Comparison of ENCODE assay signal across 8 cellular contexts in genomic region chr19:6737873-6738725, GRCh38. TPM values are rescaled to one million over a fixed set of nuclear protein-coding genes. Genes with fewer than 3 reads are reported as not detected.
DNase-seq lines count a peak whose midpoint lies in the region; ATAC-seq and TF ChIP-seq lines count a peak whose summit lies in the region.

No MANE protein-coding gene starts in this region.

- peak; percentile 10 for ATAC-seq in CD4-positive, alpha-beta T cell (ENCODE audit: poor library complexity)
- ATAC-seq in lung (ENCODE audit: insufficient read depth, low FRiP score) (peak; percentile 28), GM19351 (IDR thresholded peaks at IDR 0.05; ENCODE audit: unreplicated experiment) (no peak)

- H4K20me1 ChIP-seq in GM23248 (ENCODE audit: insufficient read depth): no peaks in the 10 kb centered on the region

- 5 to 9% methylated on average over 11 of the region's 11 CpGs for WGBS in GM23248 (ENCODE audit: low coverage in 1 of 2, low lambda C conversion rate in 2 of 2, missing lambda C conversion rate in 2 of 2), 2 experiments
- 14 to 19% methylated on average over 11 of the region's 11 CpGs for WGBS in lung, 2 donors

- H3K36me3 ChIP-seq in GM23248 (ENCODE audit: low read depth): no peaks in the 10 kb centered on the region
- peaks cover 0 to 9% of the 10 kb centered on the region in 2 donors for H3K36me3 ChIP-seq in lung (ENCODE audit: control insufficient read depth in 2 of 2, insufficient read depth in 2 of 2, low read length in 2 of 2)

- H3K9me2 ChIP-seq in GM23248 (ENCODE audit: insufficient read depth): no peaks in the 10 kb centered on the region

- peak overlapping the region; percentile 85 for H3K27ac Mint-ChIP-seq in CD4-positive, alpha-beta T cell
- H3K27ac Mint-ChIP-seq in activated CD4-positive, alpha-beta T cell treated with anti-CD3 and anti-CD28 coated beads, Interleukin-2, amount 10 ng/mL, durations not matched to agents 7 days and 5 days: peak overlapping the region; percentile 99

- H3K4me3 Mint-ChIP-seq in CD4-positive, alpha-beta T cell: peak overlapping the region; percentile 97
- peak overlapping the region; percentile 95 for H3K4me3 Mint-ChIP-seq in activated CD4-positive, alpha-beta T cell treated with anti-CD3 and anti-CD28 coated beads, Interleukin-2, amount 10 ng/mL, durations not matched to agents 7 days and 5 days

- CTCF ChIA-PET in CD4-positive, alpha-beta T cell (lab: Charles Lee): interaction anchor here (1.0 to 3.6 kb wide), 15 partner anchors 15 to 221 kb away, joined by 3 to 45 read pairs (median 4); partner anchors contain the start of genes SH2D3A and VAV1
- CTCF ChIA-PET in activated CD4-positive, alpha-beta T cell treated with anti-CD3 and anti-CD28 coated beads, Interleukin-2, amount 10 ng/mL, durations not matched to agents 7 days and 5 days (lab: Charles Lee): interaction anchor here (0.6 to 2.7 kb wide), 35 partner anchors 10 to 246 kb away, joined by 3 to 55 read pairs (median 3); partner anchors contain the start of gene C3

- H3K4me1 ChIP-seq in GM23248 (ENCODE audit: insufficient read depth) (peaks cover 29% of the 10 kb centered on the region), lung (ENCODE audit: control insufficient read depth in 2 of 2, insufficient read depth in 2 of 2, low read length in 2 of 2) (peaks cover 0 to 11% of the 10 kb centered on the region in 2 donors)

- H3K79me2 ChIP-seq in GM23248 (ENCODE audit: insufficient read depth): peaks cover 46% of the 10 kb centered on the region

- H3K9ac ChIP-seq in GM23248: peak overlapping the region; percentile 74

- in situ Hi-C loops in GM23248 (cut with MboI): no loop called here

- H3K9me3 ChIP-seq in CD4-positive, alpha-beta T cell (ENCODE audit: control insufficient read depth, low read length): no peaks in the 10 kb centered on the region
- no peaks in the 10 kb centered on the region for H3K9me3 ChIP-seq in GM23248 (ENCODE audit: low read depth)
- H3K9me3 ChIP-seq in lung (ENCODE audit: control insufficient read depth in 2 of 2, insufficient read depth in 1 of 2, low read length in 1 of 2): no peaks in the 10 kb centered on the region

- POLR2A ChIA-PET in CD4-positive, alpha-beta T cell (lab: Charles Lee): interaction anchor here (0.6 to 4.4 kb wide), 28 partner anchors 9 to 891 kb away, joined by 3 to 44 read pairs (median 4); partner anchors contain the start of genes KHSRP, PET100, SH2D3A and TNFSF14
- POLR2A ChIA-PET in activated CD4-positive, alpha-beta T cell treated with anti-CD3 and anti-CD28 coated beads, Interleukin-2, amount 10 ng/mL, durations not matched to agents 7 days and 5 days (lab: Charles Lee): interaction anchor here (0.7 to 1.1 kb wide), 4 partner anchors 43 to 221 kb away, joined by 3 to 6 read pairs (median 4); no protein-coding TSS in a partner anchor

- H2AFZ ChIP-seq in GM23248: peak overlapping the region; percentile 98

- intact Hi-C loops in CD4-positive, alpha-beta T cell (cut with DNase I, micrococcal nuclease): loop anchor here (1.0 to 5.0 kb wide), 11 partner anchors 15 to 794 kb away; partner anchors contain the start of genes ALKBH7 (in 1 of the 2), CRB3 (in 1 of the 2) and SH2D3A (in 1 of the 2)

- H3K27me3 ChIP-seq in CD4-positive, alpha-beta T cell (ENCODE audit: control insufficient read depth, insufficient read depth, low read length): no peaks in the 10 kb centered on the region
- H3K27me3 ChIP-seq in GM23248 (replicated peaks; ENCODE audit: insufficient read depth): no peaks in the 10 kb centered on the region
- H3K27me3 ChIP-seq in lung (ENCODE audit: control insufficient read depth, insufficient read depth): no peaks in the 10 kb centered on the region

- peak overlapping the region; percentile 92 for H3K4me2 ChIP-seq in GM23248 (ENCODE audit: unreplicated experiment)

- DNase-seq in CD4-positive, alpha-beta T cell: peak; percentile 52 to 75 (median 68)
- DNase-seq in GM23248: peak; percentile 92
- DNase-seq in NCI-H69 (lab: John Stamatoyannopoulos, UW): peak; percentile 51
- peak; percentile 84 for DNase-seq in activated CD4-positive, alpha-beta T cell treated with anti-CD3 and anti-CD28 coated beads, Interleukin-2, amount 10 ng/mL, durations not matched to agents 7 days and 5 days
- peak; percentile 87 for DNase-seq in dermis blood vessel endothelial cell
- peak; percentile 75 for DNase-seq in lung (ENCODE audit: low spot score)
- peak; percentile 63 to 66 (median 64) for DNase-seq in stimulated activated CD4-positive, alpha-beta T cell treated with anti-CD3 and anti-CD28 coated beads, TNF-alpha, amount 100 ng/mL, for 4 hours (ENCODE audit: low read depth in 3 of 3)

- H3K4me3 ChIP-seq in GM23248 (peak overlapping the region; percentile 27), lung (no peak overlapping the region)

- peak overlapping the region; percentile 72 for H3K27ac ChIP-seq in CD4-positive, alpha-beta T cell (ENCODE audit: low read depth, low read length)
- H3K27ac ChIP-seq in GM23248: peak overlapping the region; percentile 74
- peak overlapping the region; percentile 85 to 88 for H3K27ac ChIP-seq in lung (ENCODE audit: low read depth in 1 of 2, low read length in 1 of 2)

- peaks cover 18% of the 10 kb centered on the region for H3K36me3 Mint-ChIP-seq in CD4-positive, alpha-beta T cell (ENCODE audit: low read depth)
- H3K36me3 Mint-ChIP-seq in activated CD4-positive, alpha-beta T cell treated with anti-CD3 and anti-CD28 coated beads, Interleukin-2, amount 10 ng/mL, durations not matched to agents 7 days and 5 days (ENCODE audit: low read depth): peaks cover 5% of the 10 kb centered on the region

- peaks cover 26% of the 10 kb centered on the region for H3F3A ChIP-seq in GM23248 (ENCODE audit: insufficient read depth)

- H3K9me3 Mint-ChIP-seq in CD4-positive, alpha-beta T cell: no peaks in the 10 kb centered on the region
- no peaks in the 10 kb centered on the region for H3K9me3 Mint-ChIP-seq in activated CD4-positive, alpha-beta T cell treated with anti-CD3 and anti-CD28 coated beads, Interleukin-2, amount 10 ng/mL, durations not matched to agents 7 days and 5 days

- H3K27me3 Mint-ChIP-seq in CD4-positive, alpha-beta T cell: no peaks in the 10 kb centered on the region
- no peaks in the 10 kb centered on the region for H3K27me3 Mint-ChIP-seq in activated CD4-positive, alpha-beta T cell treated with anti-CD3 and anti-CD28 coated beads, Interleukin-2, amount 10 ng/mL, durations not matched to agents 7 days and 5 days

- H3K4me1 Mint-ChIP-seq in CD4-positive, alpha-beta T cell (ENCODE audit: low read depth): peaks cover 44% of the 10 kb centered on the region
- peaks cover 39% of the 10 kb centered on the region for H3K4me1 Mint-ChIP-seq in activated CD4-positive, alpha-beta T cell treated with anti-CD3 and anti-CD28 coated beads, Interleukin-2, amount 10 ng/mL, durations not matched to agents 7 days and 5 days

- TF ChIP-seq CTCF in CD4-positive, alpha-beta T cell (IDR thresholded peaks at IDR 0.05): peak; percentile 80
- TF ChIP-seq CTCF in lung (IDR thresholded peaks at IDR 0.05; ENCODE audit: control extremely low read depth, extremely low read depth): peak; percentile 59

RNA-seq across cellular contexts. Expression of gene GPR108, which starts 0.7 kb away (rescaled TPM):
- 10 to 100 TPM; 34.5 to 36.6 TPM for total RNA-seq in CD4-positive, alpha-beta T cell
- total RNA-seq in GM23248 (2014; rRNA removed; shearing (Covaris generic)): 75.7 and 77.3 TPM in 2 replicates
- 78.8 and 83.5 TPM in 2 replicates for polyA plus RNA-seq in GM23248 (2016; fragmentation: Nextera tagmentation; extraction: Ambion mirVana)
- 10 to 100 TPM; 64.6 TPM for total RNA-seq in activated CD4-positive, alpha-beta T cell treated with anti-CD3 and anti-CD28 coated beads, Interleukin-2, amount 10 ng/mL, durations not matched to agents 7 days and 5 days
- 56.2 and 59.1 TPM in 2 replicates for total RNA-seq in dermis blood vessel endothelial cell
- total RNA-seq in lung: 10 to 100 TPM; 33.5 to 89.4 TPM
- polyA plus RNA-seq in lung: 10 to 100 TPM; 97.6 to 98.0 TPM

RNA-seq across cellular contexts. Expression of gene TRIP10, which starts 1.4 kb away (rescaled TPM):
- total RNA-seq in CD4-positive, alpha-beta T cell: 1 to 10 TPM; 1.6 to 1.9 TPM
- 48.0 and 68.2 TPM in 2 replicates for total RNA-seq in GM23248 (2014; rRNA removed; shearing (Covaris generic))
- 48.9 and 50.1 TPM in 2 replicates for polyA plus RNA-seq in GM23248 (2016; fragmentation: Nextera tagmentation; extraction: Ambion mirVana)
- 10 to 100 TPM; 11.1 to 11.2 TPM for total RNA-seq in activated CD4-positive, alpha-beta T cell treated with anti-CD3 and anti-CD28 coated beads, Interleukin-2, amount 10 ng/mL, durations not matched to agents 7 days and 5 days
- 35.5 and 40.7 TPM in 2 replicates for total RNA-seq in dermis blood vessel endothelial cell
- 10 to 100 TPM; 60.8 to 82.2 TPM for total RNA-seq in lung
- polyA plus RNA-seq in lung: 10 to 100 TPM; 77.4 to 97.3 TPM

RNA-seq across cellular contexts. Expression of gene C3, which starts 17.6 kb away (rescaled TPM):
- under 1 TPM in 1 of 2 experiments, not detected in 1; 0.55 TPM for total RNA-seq in CD4-positive, alpha-beta T cell
- 3.1 and 5.6 TPM in 2 replicates for total RNA-seq in GM23248 (2014; rRNA removed; shearing (Covaris generic))
- polyA plus RNA-seq in GM23248 (2016; fragmentation: Nextera tagmentation; extraction: Ambion mirVana) (3.5 and 4.8 TPM in 2 replicates), lung (1,000 to 10,000 TPM in 1 of 2 donors, 100 to 1,000 TPM in 1; 613 to 1,433 TPM)
- not detected for total RNA-seq in activated CD4-positive, alpha-beta T cell treated with anti-CD3 and anti-CD28 coated beads, Interleukin-2, amount 10 ng/mL, durations not matched to agents 7 days and 5 days
- total RNA-seq in dermis blood vessel endothelial cell (5.4 and 33.5 TPM in 2 replicates), lung (1,000 to 10,000 TPM; 1,072 to 1,612 TPM)

RNA-seq across cellular contexts. Expression of gene SH2D3A, which starts 29.1 kb away (rescaled TPM):
- total RNA-seq in CD4-positive, alpha-beta T cell: 10 to 100 TPM; 39.2 to 41.3 TPM
- total RNA-seq in GM23248 (2014; rRNA removed; shearing (Covaris generic)): not detected in 2 replicates
- 0.18 TPM in 1 of 2 replicates, not detected in the other for polyA plus RNA-seq in GM23248 (2016; fragmentation: Nextera tagmentation; extraction: Ambion mirVana)
- total RNA-seq in activated CD4-positive, alpha-beta T cell treated with anti-CD3 and anti-CD28 coated beads, Interleukin-2, amount 10 ng/mL, durations not matched to agents 7 days and 5 days: 10 to 100 TPM; 31.5 to 35.2 TPM
- 6.0 and 6.3 TPM in 2 replicates for total RNA-seq in dermis blood vessel endothelial cell
- 10 to 100 TPM; 16.6 to 30.6 TPM for total RNA-seq in lung
- 10 to 100 TPM; 21.2 to 24.2 TPM for polyA plus RNA-seq in lung

RNA-seq across cellular contexts. Expression of gene VAV1, which starts 34.4 kb away (rescaled TPM):
- total RNA-seq in CD4-positive, alpha-beta T cell: 10 to 100 TPM; 70.0 to 70.1 TPM
- not detected in 2 replicates for total RNA-seq in GM23248 (2014; rRNA removed; shearing (Covaris generic))
- polyA plus RNA-seq in GM23248 (2016; fragmentation: Nextera tagmentation; extraction: Ambion mirVana) (not detected in 2 replicates), lung (10 to 100 TPM in 1 of 2 donors, 1 to 10 TPM in 1; 8.7 to 60.8 TPM)
- total RNA-seq in activated CD4-positive, alpha-beta T cell treated with anti-CD3 and anti-CD28 coated beads, Interleukin-2, amount 10 ng/mL, durations not matched to agents 7 days and 5 days: 100 to 1,000 TPM; 123 to 132 TPM
- total RNA-seq in dermis blood vessel endothelial cell (0.09 TPM in 1 of 2 replicates, not detected in the other), lung (10 to 100 TPM; 15.4 to 28.4 TPM)

Comparison
In these comparisons a context has a peak if more than half of its experiments do, and no peak if none do; other contexts are left out.
1. RNA of gene TRIP10, which starts 1.4 kb away (total RNA-seq): 60.8 to 82.2 TPM in lung, 48.0 to 68.2 TPM in GM23248, 35.5 to 40.7 TPM in dermis blood vessel endothelial cell and 11.1 to 11.2 TPM in activated CD4-positive, alpha-beta T cell treated with anti-CD3 and anti-CD28 coated beads, Interleukin-2, amount 10 ng/mL, durations not matched to agents 7 days and 5 days; 1.6 to 1.9 TPM in CD4-positive, alpha-beta T cell; every median in the first group is over 4 times any median in the second.
2. RNA of gene C3, which starts 17.6 kb away (total RNA-seq): 1,072 to 1,612 TPM in lung; 5.4 to 33.5 TPM in dermis blood vessel endothelial cell, 3.1 to 5.6 TPM in GM23248, 0.55 TPM in CD4-positive, alpha-beta T cell and not detected in activated CD4-positive, alpha-beta T cell treated with anti-CD3 and anti-CD28 coated beads, Interleukin-2, amount 10 ng/mL, durations not matched to agents 7 days and 5 days; every median in the first group is over 10 times any median in the second.
3. Peak in every context shown above with its lines, with median percentiles within 50 percentile points of each other: DNase-seq and H3K27ac ChIP-seq.